8 cellular contexts compared by ENCODE assay signal in genomic region chr20:36465109-36466080, GRCh38.
DNase-seq lines count a peak whose midpoint lies in the region; ATAC-seq and TF ChIP-seq lines count a peak whose summit lies in the region.

No MANE protein-coding gene starts in this region.

- peaks cover 84% of the 10 kb centered on the region for H4K20me1 ChIP-seq in neural progenitor cell (ENCODE audit: low read depth)

- no peaks in the 10 kb centered on the region for H3K27me3 ChIP-seq in neural progenitor cell

- DNase-seq in Calu3, result peak; percentile 41
- peak; percentile 83 for DNase-seq in NCI-H146 (lab: John Stamatoyannopoulos, UW)
- peak; percentile 51 for DNase-seq in activated CD8-positive, alpha-beta memory T cell treated with anti-CD3 and anti-CD28 coated beads, Interleukin-2, amount 50 U/mL, for 4 hours
- peak; percentile 34 for DNase-seq in epithelial cell of prostate (ENCODE audit: low read depth, low spot score)
- DNase-seq in neural progenitor cell (ENCODE audit: low spot score), result peak; percentile 53
- DNase-seq in middle frontal gyrus (ENCODE audit: extremely low spot score, low spot score), result no peak
- no peak for DNase-seq in GM19240 (ENCODE audit: insufficient read length, low spot score)

- H3K27ac Mint-ChIP-seq in Calu3 (ENCODE audit: unreplicated experiment), result peak overlapping the region; percentile 7
- H3K27ac Mint-ChIP-seq in neural progenitor cell, result no peak overlapping the region

- H3K27me3 Mint-ChIP-seq in Calu3 (ENCODE audit: unreplicated experiment) (no peaks in the 10 kb centered on the region), neural progenitor cell (ENCODE audit: insufficient read depth, low read depth) (peaks cover 4% of the 10 kb centered on the region)

- no peak overlapping the region for H3K9ac ChIP-seq in neural progenitor cell

- H3K36me3 Mint-ChIP-seq in Calu3 (ENCODE audit: insufficient read depth, unreplicated experiment) (peaks cover 31% of the 10 kb centered on the region), neural progenitor cell (peaks cover 4% of the 10 kb centered on the region)

- no peak for TF ChIP-seq CTCF in Calu3 (IDR thresholded peaks at IDR 0.05; ENCODE audit: unreplicated experiment)
- TF ChIP-seq CTCF in neural progenitor cell (IDR thresholded peaks at IDR 0.05), result no peak

- H3K27ac ChIP-seq in epithelial cell of prostate, result peak overlapping the region; percentile 88
- peak overlapping the region; percentile 47 for H3K27ac ChIP-seq in neural progenitor cell

- H3K79me2 ChIP-seq in neural progenitor cell (ENCODE audit: low read depth), result peaks cover 88% of the 10 kb centered on the region

- BruUV-seq in Calu3 (replicated peaks; lab: Mats Ljungman, UMichigan), result no TSS peak

- H3K36me3 ChIP-seq in neural progenitor cell, result no peaks in the 10 kb centered on the region

- no peak for ATAC-seq in HG03196 (IDR thresholded peaks at IDR 0.05; ENCODE audit: unreplicated experiment)

- H3K9me3 ChIP-seq in neural progenitor cell (ENCODE audit: low read depth), result no peaks in the 10 kb centered on the region

- H3K9me3 Mint-ChIP-seq in Calu3 (ENCODE audit: low read depth, unreplicated experiment), result no peaks in the 10 kb centered on the region
- H3K9me3 Mint-ChIP-seq in neural progenitor cell, result no peaks in the 10 kb centered on the region

- CTCF ChIA-PET in Calu3 (lab: Charles Lee), result interaction anchor here (0.5 to 1.0 kb wide), 6 partner anchors 10 to 1325 kb away, joined by 3 to 5 read pairs (median 3); no protein-coding TSS in a partner anchor

- peaks cover 29% of the 10 kb centered on the region for H3F3A ChIP-seq in neural progenitor cell (ENCODE audit: low read depth)

- intact Hi-C loops in Calu3 (cut with micrococcal nuclease; ENCODE audit: unreplicated experiment), result no loop called here

- peak overlapping the region; percentile 50 for H3K4me2 ChIP-seq in neural progenitor cell

- H3K4me1 ChIP-seq in neural progenitor cell, result peaks cover 35% of the 10 kb centered on the region

- H3K4me3 Mint-ChIP-seq in Calu3 (ENCODE audit: low read depth, unreplicated experiment), result peak overlapping the region; percentile 2
- H3K4me3 Mint-ChIP-seq in neural progenitor cell, result peak overlapping the region; percentile 58

- H3K4me1 Mint-ChIP-seq in Calu3 (ENCODE audit: low read depth, unreplicated experiment) (peaks cover 81% of the 10 kb centered on the region), neural progenitor cell (peaks cover 61% of the 10 kb centered on the region)

- H3K4me3 ChIP-seq in neural progenitor cell, result peak overlapping the region; percentile 6

- H2AFZ ChIP-seq in neural progenitor cell (replicated peaks), result no peak overlapping the region

Comparison
In these comparisons a context has a peak if more than half of its experiments do, and no peak if none do; other contexts are left out.
1. DNase-seq: peak in Calu3 (single experiment), NCI-H146 (single experiment), activated CD8-positive, alpha-beta memory T cell treated with anti-CD3 and anti-CD28 coated beads, Interleukin-2, amount 50 U/mL, for 4 hours (single experiment), epithelial cell of prostate (single experiment) and neural progenitor cell (single experiment); none in middle frontal gyrus (single experiment) and GM19240 (single experiment).